12 cellular contexts compared by ENCODE assay signal in genomic region chr12:11669348-11669747, GRCh38.
"Had no signal": no experiment of that assay in that cellular context is flagged by ENCODE, and none has a peak within 500 bp of the region (broad histone marks: within the 10 kb centered on the region; RNA-seq: fewer than 3 reads in every experiment).

No MANE protein-coding gene starts in this region.

- H3K27me3 ChIP-seq: hepatocyte, testis had no signal

- H3K4me3 Mint-ChIP-seq: activated CD4-positive, alpha-beta T cell treated with anti-CD3 and anti-CD28 coated beads, Interleukin-2, amount 10 ng/mL, durations not matched to agents 24 days and 14 days; stimulated activated naive CD8-positive, alpha-beta T cell treated with anti-CD3 and anti-CD28 coated beads, Interleukin-15, amount 100 ng/mL, for 72 hours had no signal

- H3K27ac ChIP-seq: coronary artery, epithelial cell of prostate, hepatocyte, testis had no signal

- H3K27ac Mint-ChIP-seq: activated CD4-positive, alpha-beta T cell treated with anti-CD3 and anti-CD28 coated beads, Interleukin-2, amount 10 ng/mL, durations not matched to agents 24 days and 14 days; stimulated activated naive CD8-positive, alpha-beta T cell treated with anti-CD3 and anti-CD28 coated beads, Interleukin-15, amount 100 ng/mL, for 72 hours had no signal

- H3K4me3 ChIP-seq: coronary artery, hepatocyte, testis had no signal

- H3K4me2 ChIP-seq: hepatocyte had no signal

- H3K27me3 Mint-ChIP-seq: activated CD4-positive, alpha-beta T cell treated with anti-CD3 and anti-CD28 coated beads, Interleukin-2, amount 10 ng/mL, durations not matched to agents 24 days and 14 days; stimulated activated naive CD8-positive, alpha-beta T cell treated with anti-CD3 and anti-CD28 coated beads, Interleukin-15, amount 100 ng/mL, for 72 hours had no signal

- H2AFZ ChIP-seq: hepatocyte had no signal

- H3K9me3 ChIP-seq: testis had no signal

- DNase-seq: activated CD4-positive, alpha-beta T cell treated with anti-CD3 and anti-CD28 coated beads, Interleukin-2, amount 10 ng/mL, durations not matched to agents 24 days and 14 days; activated CD8-positive, alpha-beta memory T cell treated with anti-CD3 and anti-CD28 coated beads for 24 hours; activated naive CD4-positive, alpha-beta T cell treated with Interleukin-2 at 50 U/mL for 16 hours; caudate nucleus; effector CD8-positive, alpha-beta T cell; stimulated activated CD4-positive, alpha-beta T cell treated with anti-CD3 and anti-CD28 coated beads, Interleukin-4, amount 100 ng/mL, for 1 hour; stimulated activated CD8-positive, alpha-beta memory T cell treated with anti-CD3 and anti-CD28 coated beads, Interleukin-4, amount 100 ng/mL, for 48 hours; stimulated activated naive CD8-positive, alpha-beta T cell treated with anti-CD3 and anti-CD28 coated beads, Interleukin-15, amount 100 ng/mL, for 72 hours; testis had no signal

- ATAC-seq: stimulated activated naive CD8-positive, alpha-beta T cell treated with anti-CD3 and anti-CD28 coated beads, Interleukin-15, amount 100 ng/mL, for 72 hours had no signal
